Comparison of ENCODE assay signal across 8 cellular contexts in the genomic region with DNA sequence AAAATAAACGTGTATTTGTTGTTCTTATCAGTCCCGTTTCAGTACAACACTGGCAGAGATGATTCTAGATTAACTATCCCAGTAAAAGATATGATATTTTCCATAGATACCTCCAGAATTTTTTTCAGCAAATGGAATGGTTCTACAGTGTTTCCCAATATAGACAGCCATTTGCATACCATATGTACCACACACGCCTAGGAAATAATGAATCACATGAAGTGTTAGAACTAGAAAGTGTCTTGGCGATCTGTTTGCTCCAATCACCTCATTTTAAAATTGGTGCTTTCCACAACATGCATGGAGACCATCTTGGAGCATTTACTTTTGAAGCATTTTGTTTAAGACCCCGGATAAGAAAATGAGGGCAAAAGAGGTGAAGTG. TPM values are rescaled to one million over a fixed set of nuclear protein-coding genes. Genes with fewer than 3 reads are reported as not detected.
DNase-seq lines count a peak whose midpoint lies in the region; ATAC-seq and TF ChIP-seq lines count a peak whose summit lies in the region.

No MANE protein-coding gene starts in this region.

- H3K4me2 ChIP-seq in BLaER1 treated with 17β-estradiol and CSF1 and Interleukin-3, amounts not matched to agents 10 nM and 100 nM: peak overlapping the region; percentile 82 to 94 (median 89)
- peak overlapping the region; percentile 78 for H3K4me2 ChIP-seq in mammary epithelial cell (ENCODE audit: insufficient read depth, low read depth, low read length)

- H3K9me3 ChIP-seq in BLaER1 treated with 17β-estradiol and CSF1 and Interleukin-3, amounts not matched to agents 10 nM and 100 nM (replicated peaks in 1 of 11): peaks cover 0 to 4% (median 0%) of the 10 kb centered on the region in 11 experiments; a peak in 1 of 22 replicates
- H3K9me3 ChIP-seq in mammary epithelial cell (replicated peaks; ENCODE audit: insufficient read depth, low read length): no peaks in the 10 kb centered on the region

- peaks cover 0 to 26% (median 13%) of the 10 kb centered on the region in 11 experiments; a peak in 13 of 22 replicates for H4K20me1 ChIP-seq in BLaER1 treated with 17β-estradiol and CSF1 and Interleukin-3, amounts not matched to agents 10 nM and 100 nM
- no peaks in the 10 kb centered on the region for H4K20me1 ChIP-seq in mammary epithelial cell (ENCODE audit: insufficient read depth, low read length)

- no peak for ATAC-seq in GM18517 (IDR thresholded peaks at IDR 0.05; ENCODE audit: unreplicated experiment)
- no peak for ATAC-seq in HG03457 (IDR thresholded peaks at IDR 0.05; ENCODE audit: unreplicated experiment)

- peaks cover 52 to 74% (median 68%) of the 10 kb centered on the region in 11 experiments for H3K27me3 ChIP-seq in BLaER1 treated with 17β-estradiol and CSF1 and Interleukin-3, amounts not matched to agents 10 nM and 100 nM
- peaks cover 4% of the 10 kb centered on the region for H3K27me3 ChIP-seq in mammary epithelial cell (ENCODE audit: insufficient read depth, low read length)

- H3K4me3 Mint-ChIP-seq in IgD-negative memory B cell (peak overlapping the region; percentile 73 to 90 (median 81)), nephron (peak overlapping the region; percentile 68 to 82 (median 82))

- BruUV-seq in mammary epithelial cell (replicated peaks; lab: Mats Ljungman, UMichigan): no TSS peak

- WGBS in mammary epithelial cell (ENCODE audit: low coverage, missing lambda C conversion rate): 47% methylated on average over 5 of the region's 5 CpGs

- H3K4me1 ChIP-seq in BLaER1 treated with 17β-estradiol and CSF1 and Interleukin-3, amounts not matched to agents 10 nM and 100 nM: peaks cover 18 to 40% (median 21%) of the 10 kb centered on the region in 10 experiments; a peak in 19 of 20 replicates
- H3K4me1 ChIP-seq in mammary epithelial cell (ENCODE audit: insufficient read depth, low read length): peaks cover 34% of the 10 kb centered on the region

- in situ Hi-C loops in mammary epithelial cell (cut with MboI; ENCODE audit: low sequenced_read_pairs in 2 of 2): no loop called here

- H2AFZ ChIP-seq in mammary epithelial cell (ENCODE audit: low read depth, low read length): peak overlapping the region; percentile 41

- peak overlapping the region; percentile 53 to 72 (median 62); a peak in 18 of 20 replicates for H3K4me3 ChIP-seq in BLaER1 treated with 17β-estradiol and CSF1 and Interleukin-3, amounts not matched to agents 10 nM and 100 nM
- H3K4me3 ChIP-seq in mammary epithelial cell (replicated peaks in 1 of 3; ENCODE audit: insufficient read depth in 1 of 3, low read depth in 2 of 3, low read length in 3 of 3): peak overlapping the region in 1 of 3 experiments; percentile 47

- H3K36me3 Mint-ChIP-seq in IgD-negative memory B cell: no peaks in the 10 kb centered on the region
- H3K36me3 Mint-ChIP-seq in nephron (ENCODE audit: low read depth): no peaks in the 10 kb centered on the region

- DNase-seq in mammary epithelial cell (peak; percentile 3), NCI-H2196 treated with DMSO at 0.1 percent for 48 hours (lab: John Stamatoyannopoulos, UW; ENCODE audit: unreplicated experiment) (no peak), HuH-7.5 (ENCODE audit: low spot score) (no peak)

- CTCF ChIA-PET in mammary epithelial cell (lab: Charles Lee; ENCODE audit: low non-redundant PET): no interaction called here

- H3K79me2 ChIP-seq in mammary epithelial cell (ENCODE audit: insufficient read depth, low read length): no peaks in the 10 kb centered on the region

- H3K9ac ChIP-seq in BLaER1 treated with 17β-estradiol and CSF1 and Interleukin-3, amounts not matched to agents 10 nM and 100 nM: peak overlapping the region in 4 of 11 experiments; percentile 43 to 80 (median 70); a peak in 5 of 22 replicates
- H3K9ac ChIP-seq in mammary epithelial cell (ENCODE audit: insufficient read depth, low read length): no peak overlapping the region

- dilution Hi-C loops in mammary epithelial cell (cut with HindIII; ENCODE audit: low sequenced_read_pairs): no loop called here

- no peaks in the 10 kb centered on the region for H3K36me3 ChIP-seq in BLaER1 treated with 17β-estradiol and CSF1 and Interleukin-3, amounts not matched to agents 10 nM and 100 nM
- H3K36me3 ChIP-seq in mammary epithelial cell (ENCODE audit: insufficient read depth, low read length): no peaks in the 10 kb centered on the region

- H3K27ac Mint-ChIP-seq in IgD-negative memory B cell: peak overlapping the region in 1 of 3 donors; percentile 70
- H3K27ac Mint-ChIP-seq in nephron: no peak overlapping the region

- TF ChIP-seq CTCF in mammary epithelial cell (conservative IDR thresholded peaks at IDR 0.05 in 1 of 2, IDR thresholded peaks at IDR 0.05 in 1 of 2; ENCODE audit: extremely low read depth in 1 of 2, insufficient read depth in 1 of 2, low read depth in 1 of 2, low read length in 2 of 2) (no peak), nephron (IDR thresholded peaks at IDR 0.05; ENCODE audit: unreplicated experiment in 3 of 3) (no peak)

- peak overlapping the region in 2 of 11 experiments; percentile 22 to 72; a peak in 3 of 22 replicates for H3K27ac ChIP-seq in BLaER1 treated with 17β-estradiol and CSF1 and Interleukin-3, amounts not matched to agents 10 nM and 100 nM
- no peak overlapping the region for H3K27ac ChIP-seq in mammary epithelial cell (ENCODE audit: insufficient read depth, low read depth, low read length)

- H3K4me1 Mint-ChIP-seq in IgD-negative memory B cell: peaks cover 16 to 21% (median 18%) of the 10 kb centered on the region in 3 donors
- H3K4me1 Mint-ChIP-seq in nephron: peaks cover 14% of the 10 kb centered on the region

- intact Hi-C loops in mammary epithelial cell (cut with micrococcal nuclease): no loop called here

- H3K27me3 Mint-ChIP-seq in IgD-negative memory B cell: peaks cover 17% of the 10 kb centered on the region
- peaks cover 73% of the 10 kb centered on the region for H3K27me3 Mint-ChIP-seq in nephron (ENCODE audit: low read depth)

- H3K9me3 Mint-ChIP-seq in IgD-negative memory B cell: no peaks in the 10 kb centered on the region
- H3K9me3 Mint-ChIP-seq in nephron: no peaks in the 10 kb centered on the region

RNA-seq across cellular contexts. Expression of gene C2CD4A, which starts 2.0 kb away (rescaled TPM):
- polyA plus RNA-seq in IgD-negative memory B cell (not detected), mammary epithelial cell (not detected)
- not detected for total RNA-seq in mammary epithelial cell
- polyA minus RNA-seq in mammary epithelial cell: not detected

RNA-seq across cellular contexts. Expression of gene VPS13C, which starts 8.5 kb away (rescaled TPM):
- polyA plus RNA-seq in IgD-negative memory B cell (17.2 TPM), mammary epithelial cell (6.2 TPM)
- total RNA-seq in mammary epithelial cell: 10 to 100 TPM; 43.3 to 79.9 TPM
- 20.7 TPM for polyA minus RNA-seq in mammary epithelial cell
